In genomic region chr1:110488867-110489266, GRCh38 we compare ENCODE assay signal across 9 cellular contexts. TPM values are rescaled to one million over a fixed set of nuclear protein-coding genes. Genes with fewer than 3 reads are reported as not detected.
"Had no signal": no experiment of that assay in that cellular context is flagged by ENCODE, and none has a peak within 500 bp of the region (broad histone marks: within the 10 kb centered on the region; RNA-seq: fewer than 3 reads in every experiment).

No MANE protein-coding gene starts in this region.

- FAIRE-seq: G401.6, GM12878, GM12891, GM12892, GM18507, GM19239 had no signal

- H3K4me3 ChIP-seq: GM12878 had no signal

- DNase-seq: GDM1, GF-D8 had no signal

- ATAC-seq: GM12878 had no signal

RNA-seq across cellular contexts. Expression of gene KCNA10, which starts 30.1 kb away (rescaled TPM):
- total RNA-seq: G401, GM12878 had no signal
- polyA plus RNA-seq: GM12878 had no signal

RNA-seq across cellular contexts. Expression of gene PROK1, which starts 37.9 kb away (rescaled TPM):
- total RNA-seq: G401, GM12878 had no signal
- polyA plus RNA-seq: GM12878 had no signal
